In genomic region chr6:16964553-16965499, GRCh38 we compare ENCODE assay signal across 7 cellular contexts.
A peak's percentile ranks its signal among the peaks of the same experiment; 100 is the strongest.
DNase-seq lines count a peak whose midpoint lies in the region; ATAC-seq, FAIRE-seq and TF ChIP-seq lines count a peak whose summit lies in the region.

No MANE protein-coding gene starts in this region.

- peak; percentile 9 for DNase-seq in GM12892 (ENCODE audit: insufficient read length)
- peak; percentile 39 to 56 for DNase-seq in NCI-H1930 (lab: John Stamatoyannopoulos, UW)
- DNase-seq in activated CD4-positive, CD25-positive, alpha-beta regulatory T cell (lab: John Stamatoyannopoulos, UW): peak; percentile 11 to 38 (median 27)
- peak; percentile 69 to 81 for DNase-seq in cardiac fibroblast (ENCODE audit: low read depth in 2 of 2)
- peak; percentile 94 for DNase-seq in islet precursor cell
- peak; percentile 43 to 54 (median 50) for DNase-seq in stimulated activated CD4-positive, alpha-beta T cell treated with anti-CD3 and anti-CD28 coated beads, Interleukin-1b, Interleukin-23, amount 100 ng/mL, for 24 hours (ENCODE audit: low read depth in 4 of 4, low spot score in 1 of 4)

- peak; percentile 66 for FAIRE-seq in GM12892 (lab: Jason Lieb, UNC)

- peak; percentile 95 for TF ChIP-seq CTCF in cardiac fibroblast (IDR thresholded peaks at IDR 0.05; ENCODE audit: low read depth, low read length)

- ATAC-seq in HG02798 (IDR thresholded peaks at IDR 0.05; ENCODE audit: poor library complexity, unreplicated experiment): peak; percentile 88

- no peak overlapping the region for H3K4me3 ChIP-seq in cardiac fibroblast (replicated peaks in 1 of 2; ENCODE audit: low read depth in 2 of 2, low read length in 2 of 2)

- TF ChIP-seq POLR2A in GM12892 (IDR thresholded peaks at IDR 0.05; ENCODE audit: low read depth, low read length): no peak

Comparison
In these comparisons a context has a peak if more than half of its experiments do, and no peak if none do; other contexts are left out.
1. DNase-seq: peak in every context shown above with its lines; median percentile 94 in islet precursor cell; 75 in cardiac fibroblast; 50 in stimulated activated CD4-positive, alpha-beta T cell treated with anti-CD3 and anti-CD28 coated beads, Interleukin-1b, Interleukin-23, amount 100 ng/mL, for 24 hours; 48 in NCI-H1930; 27 in activated CD4-positive, CD25-positive, alpha-beta regulatory T cell; 9 in GM12892.